12 cellular contexts compared by ENCODE assay signal in the genomic region with DNA sequence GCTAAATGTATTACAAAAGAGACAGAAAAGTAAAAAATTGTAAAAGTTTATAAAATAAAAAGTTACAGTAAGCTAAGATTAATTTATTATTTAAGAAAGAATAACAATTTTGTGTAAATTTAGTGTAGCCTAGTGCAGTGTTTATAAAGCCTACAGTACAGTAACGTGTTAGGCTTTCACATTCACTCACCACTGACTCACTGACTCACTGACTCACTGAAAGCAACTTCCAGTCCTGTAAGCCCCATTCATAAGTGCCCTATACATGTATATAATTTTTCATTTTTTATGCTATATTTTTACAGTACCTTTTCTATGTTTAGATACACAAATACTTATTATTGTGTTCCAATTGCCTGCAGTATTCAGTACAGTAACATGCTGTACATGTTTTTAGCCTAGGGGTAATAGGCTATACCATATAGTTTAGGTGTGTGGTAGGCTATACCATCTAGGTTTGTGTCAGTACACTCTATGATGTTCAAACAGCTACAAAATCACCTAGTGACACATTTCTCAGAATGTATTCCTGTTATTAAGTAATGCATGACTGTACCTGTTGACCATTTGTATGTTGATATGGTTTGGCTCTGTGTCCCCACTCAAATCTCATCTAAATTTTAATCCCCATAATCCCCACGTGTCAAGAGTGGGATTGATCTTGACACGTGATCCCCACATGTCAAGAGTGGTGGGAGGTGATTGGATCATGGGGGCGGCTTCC. TPM values are rescaled to one million over a fixed set of nuclear protein-coding genes. Genes with fewer than 3 reads are reported as not detected.
DNase-seq lines count a peak whose midpoint lies in the region; ATAC-seq and TF ChIP-seq lines count a peak whose summit lies in the region.
"Had no signal": no experiment of that assay in that cellular context is flagged by ENCODE, and none has a peak within 500 bp of the region (broad histone marks: within the 10 kb centered on the region; RNA-seq: fewer than 3 reads in every experiment).

No MANE protein-coding gene starts in this region.

- POLR2A ChIA-PET in activated CD4-positive, alpha-beta memory T cell treated with anti-CD3 and anti-CD28 coated beads for 36 hours (lab: Charles Lee): no interaction called here
- POLR2A ChIA-PET in activated CD4-positive, alpha-beta memory T cell treated with anti-CD3 and anti-CD28 coated beads, Interleukin-2, amount 10 ng/mL, durations not matched to agents 7 days and 5 days (lab: Charles Lee): no interaction called here

- ATAC-seq in HG02870 (IDR thresholded peaks at IDR 0.05; ENCODE audit: unreplicated experiment): peak; percentile 78

- H3K27me3 Mint-ChIP-seq in activated CD4-positive, alpha-beta memory T cell treated with anti-CD3 and anti-CD28 coated beads for 36 hours: no peaks in the 10 kb centered on the region
- no peaks in the 10 kb centered on the region for H3K27me3 Mint-ChIP-seq in activated CD4-positive, alpha-beta memory T cell treated with anti-CD3 and anti-CD28 coated beads, Interleukin-2, amount 10 ng/mL, durations not matched to agents 7 days and 5 days
- H3K27me3 Mint-ChIP-seq in glutamatergic neuron (ENCODE audit: unreplicated experiment): no peaks in the 10 kb centered on the region

- peaks cover 8% of the 10 kb centered on the region for H3K4me1 Mint-ChIP-seq in activated CD4-positive, alpha-beta memory T cell treated with anti-CD3 and anti-CD28 coated beads for 36 hours (ENCODE audit: low read depth)
- H3K4me1 Mint-ChIP-seq in activated CD4-positive, alpha-beta memory T cell treated with anti-CD3 and anti-CD28 coated beads, Interleukin-2, amount 10 ng/mL, durations not matched to agents 7 days and 5 days: no peaks in the 10 kb centered on the region
- H3K4me1 Mint-ChIP-seq in glutamatergic neuron (ENCODE audit: low read depth, unreplicated experiment): no peaks in the 10 kb centered on the region

- DNase-seq in activated CD4-positive, alpha-beta memory T cell treated with anti-CD3 and anti-CD28 coated beads for 36 hours: peak; percentile 29
- DNase-seq in activated CD4-positive, alpha-beta memory T cell treated with anti-CD3 and anti-CD28 coated beads, Interleukin-2, amount 10 ng/mL, durations not matched to agents 7 days and 5 days: no peak
- DNase-seq in amniotic stem cell (lab: John Stamatoyannopoulos, UW) (peak; percentile 47), non-pigmented ciliary epithelial cell (ENCODE audit: low read depth) (peak; percentile 36), glutamatergic neuron (no peak), NCI-H748 (lab: John Stamatoyannopoulos, UW; ENCODE audit: unreplicated experiment) (no peak), SIG-M5 treated with dmso at 0.1 percent for 504 hours (lab: John Stamatoyannopoulos, UW; ENCODE audit: unreplicated experiment) (no peak)
- DNase-seq: activated CD4-positive, alpha-beta T cell treated with anti-CD3 and anti-CD28 coated beads, Interleukin-2, amount 50 U/mL, for 1 hour; kidney; MV-4-11; posterior cingulate gyrus had no signal

- no peak overlapping the region for H3K4me3 Mint-ChIP-seq in activated CD4-positive, alpha-beta memory T cell treated with anti-CD3 and anti-CD28 coated beads for 36 hours
- no peak overlapping the region for H3K4me3 Mint-ChIP-seq in activated CD4-positive, alpha-beta memory T cell treated with anti-CD3 and anti-CD28 coated beads, Interleukin-2, amount 10 ng/mL, durations not matched to agents 7 days and 5 days
- no peak overlapping the region for H3K4me3 Mint-ChIP-seq in glutamatergic neuron (ENCODE audit: unreplicated experiment)

- no peak for TF ChIP-seq CTCF in glutamatergic neuron (IDR thresholded peaks at IDR 0.05; ENCODE audit: partially characterized antibody, unreplicated experiment)

- H3K9me3 Mint-ChIP-seq in activated CD4-positive, alpha-beta memory T cell treated with anti-CD3 and anti-CD28 coated beads for 36 hours: peaks cover 6% of the 10 kb centered on the region
- no peaks in the 10 kb centered on the region for H3K9me3 Mint-ChIP-seq in activated CD4-positive, alpha-beta memory T cell treated with anti-CD3 and anti-CD28 coated beads, Interleukin-2, amount 10 ng/mL, durations not matched to agents 7 days and 5 days
- H3K9me3 Mint-ChIP-seq in glutamatergic neuron (ENCODE audit: unreplicated experiment): no peaks in the 10 kb centered on the region

- peaks cover 7% of the 10 kb centered on the region for H3K36me3 Mint-ChIP-seq in activated CD4-positive, alpha-beta memory T cell treated with anti-CD3 and anti-CD28 coated beads for 36 hours
- H3K36me3 Mint-ChIP-seq in activated CD4-positive, alpha-beta memory T cell treated with anti-CD3 and anti-CD28 coated beads, Interleukin-2, amount 10 ng/mL, durations not matched to agents 7 days and 5 days (ENCODE audit: low read depth): no peaks in the 10 kb centered on the region
- no peaks in the 10 kb centered on the region for H3K36me3 Mint-ChIP-seq in glutamatergic neuron (ENCODE audit: unreplicated experiment)

- CTCF ChIA-PET in activated CD4-positive, alpha-beta memory T cell treated with anti-CD3 and anti-CD28 coated beads for 36 hours (lab: Charles Lee): no interaction called here
- CTCF ChIA-PET in activated CD4-positive, alpha-beta memory T cell treated with anti-CD3 and anti-CD28 coated beads, Interleukin-2, amount 10 ng/mL, durations not matched to agents 7 days and 5 days (lab: Charles Lee): no interaction called here

- H3K27ac Mint-ChIP-seq in activated CD4-positive, alpha-beta memory T cell treated with anti-CD3 and anti-CD28 coated beads for 36 hours: no peak overlapping the region
- H3K27ac Mint-ChIP-seq in activated CD4-positive, alpha-beta memory T cell treated with anti-CD3 and anti-CD28 coated beads, Interleukin-2, amount 10 ng/mL, durations not matched to agents 7 days and 5 days: no peak overlapping the region
- no peak overlapping the region for H3K27ac Mint-ChIP-seq in glutamatergic neuron (ENCODE audit: unreplicated experiment)

- intact Hi-C loops in activated CD4-positive, alpha-beta memory T cell treated with anti-CD3 and anti-CD28 coated beads for 36 hours (cut with micrococcal nuclease): loop anchor here (1.0 to 5.0 kb wide), 3 partner anchors 30 to 386 kb away; no protein-coding TSS in a partner anchor

RNA-seq across cellular contexts. Expression of a gene that starts 57.9 kb away (rescaled TPM):
- total RNA-seq in activated CD4-positive, alpha-beta memory T cell treated with anti-CD3 and anti-CD28 coated beads for 36 hours: not detected
- total RNA-seq in activated CD4-positive, alpha-beta memory T cell treated with anti-CD3 and anti-CD28 coated beads, Interleukin-2, amount 10 ng/mL, durations not matched to agents 7 days and 5 days: not detected
- not detected for total RNA-seq in glutamatergic neuron (ENCODE audit: unreplicated experiment)

Comparison
In these comparisons a context has a peak if more than half of its experiments do, and no peak if none do; other contexts are left out.
1. DNase-seq: peak in activated CD4-positive, alpha-beta memory T cell treated with anti-CD3 and anti-CD28 coated beads for 36 hours (single experiment), amniotic stem cell (single experiment) and non-pigmented ciliary epithelial cell (single experiment); none in activated CD4-positive, alpha-beta memory T cell treated with anti-CD3 and anti-CD28 coated beads, Interleukin-2, amount 10 ng/mL, durations not matched to agents 7 days and 5 days (single experiment), glutamatergic neuron (single experiment), NCI-H748 (single experiment) and SIG-M5 treated with dmso at 0.1 percent for 504 hours (single experiment).